Comparison of ENCODE assay signal across 25 cellular contexts in the genomic region with DNA sequence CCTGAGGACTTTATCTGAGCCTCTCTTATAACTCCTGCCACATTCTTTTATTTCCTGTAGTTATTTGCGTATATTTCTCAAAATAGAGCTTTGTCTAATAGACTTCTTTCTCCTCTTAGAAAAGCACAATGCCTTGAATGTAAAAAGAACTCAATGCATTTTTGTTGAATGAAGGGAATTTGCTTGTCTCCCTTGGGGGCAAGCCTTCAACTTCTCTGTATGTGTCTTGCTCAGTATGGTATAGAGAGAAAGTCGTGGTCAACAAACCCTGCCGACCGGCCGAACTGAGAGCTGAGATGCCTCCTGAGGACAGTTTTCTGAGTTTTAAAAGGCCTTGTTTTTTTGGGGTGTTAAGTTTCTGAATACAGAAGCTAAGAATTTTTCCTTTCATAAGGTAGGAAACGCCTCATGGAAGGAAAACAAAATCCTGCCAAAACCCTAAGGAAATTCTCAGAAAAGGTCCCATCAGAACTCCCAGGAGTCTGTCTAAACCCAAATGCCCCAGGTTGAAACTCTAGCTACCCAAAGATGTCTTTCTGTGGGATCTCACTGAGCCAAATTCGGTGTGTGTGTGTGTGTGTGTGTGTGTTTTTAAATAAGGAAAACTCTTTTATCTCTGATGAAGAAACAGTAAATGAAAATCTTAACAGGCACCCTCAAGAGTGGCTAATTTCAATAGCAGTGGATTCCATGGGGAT.
DNase-seq lines count a peak whose midpoint lies in the region; ATAC-seq and TF ChIP-seq lines count a peak whose summit lies in the region.
"Had no signal": no experiment of that assay in that cellular context is flagged by ENCODE, and none has a peak within 500 bp of the region (broad histone marks: within the 10 kb centered on the region; RNA-seq: fewer than 3 reads in every experiment).

No MANE protein-coding gene starts in this region.

- H3K9me3 ChIP-seq in HAP-1 (no peaks in the 10 kb centered on the region), lung (ENCODE audit: control insufficient read depth in 2 of 2, insufficient read depth in 1 of 2, low read length in 1 of 2) (no peaks in the 10 kb centered on the region), subcutaneous abdominal adipose tissue (ENCODE audit: control insufficient read depth in 5 of 5, low read length in 5 of 5) (no peaks in the 10 kb centered on the region), testis (no peaks in the 10 kb centered on the region)
- H3K9me3 ChIP-seq: ovary, sigmoid colon, SJCRH30 had no signal

- ATAC-seq in lung (ENCODE audit: insufficient read depth, low FRiP score) (no peak), GM18873 (IDR thresholded peaks at IDR 0.05; ENCODE audit: low FRiP score, unreplicated experiment) (no peak), HG02870 (IDR thresholded peaks at IDR 0.05; ENCODE audit: unreplicated experiment) (no peak)
- ATAC-seq: activated T-helper 17 cell treated with anti-CD3 and anti-CD28 coated beads, Interleukin-2, amount 50 U/mL, for 72 hours; Panc1 had no signal

- WGBS in lung, 2 donors: 81 to 82% methylated on average over 7 of the region's 7 CpGs
- 81 to 85% methylated on average over 7 of the region's 7 CpGs for WGBS in testis, 2 donors

- H3K4me1 ChIP-seq in HAP-1: peaks cover 19% of the 10 kb centered on the region
- H3K4me1 ChIP-seq in lung (ENCODE audit: control insufficient read depth in 2 of 2, insufficient read depth in 2 of 2, low read length in 2 of 2): peaks cover 0 to 5% of the 10 kb centered on the region in 2 donors
- H3K4me1 ChIP-seq in subcutaneous abdominal adipose tissue (ENCODE audit: control insufficient read depth in 5 of 5, insufficient read depth in 5 of 5, low read length in 5 of 5): peaks cover 0 to 35% (median 0%) of the 10 kb centered on the region in 5 donors
- H3K4me1 ChIP-seq in testis: no peaks in the 10 kb centered on the region
- H3K4me1 ChIP-seq: sigmoid colon had no signal

- TF ChIP-seq POLR2A in testis (IDR thresholded peaks at IDR 0.05): no peak

- no peaks in the 10 kb centered on the region for H3K36me3 ChIP-seq in HAP-1 (replicated peaks)
- no peaks in the 10 kb centered on the region for H3K36me3 ChIP-seq in lung (ENCODE audit: control insufficient read depth in 2 of 2, insufficient read depth in 2 of 2, low read length in 2 of 2)
- no peaks in the 10 kb centered on the region for H3K36me3 ChIP-seq in subcutaneous abdominal adipose tissue (ENCODE audit: control insufficient read depth in 5 of 5, insufficient read depth in 5 of 5, low read length in 5 of 5)
- no peaks in the 10 kb centered on the region for H3K36me3 ChIP-seq in testis (ENCODE audit: low read depth, missing control alignments)
- H3K36me3 ChIP-seq: ovary, sigmoid colon, SJCRH30 had no signal

- H3K27ac ChIP-seq in lung (ENCODE audit: low read depth in 1 of 2, low read length in 1 of 2) (peak overlapping the region; percentile 58 to 78), subcutaneous abdominal adipose tissue (ENCODE audit: low read depth, low read length) (peak overlapping the region; percentile 60), testis (peak overlapping the region in 1 of 2 donors; percentile 2)
- H3K27ac ChIP-seq: hepatocyte, ovary, SJCRH30, VCaP had no signal

- in situ Hi-C loops in HAP-1 (cut with MboI; ENCODE audit: low sequenced_read_pairs): no loop called here

- intact Hi-C loops in testis (cut with DNase I; ENCODE audit: low total_unique reads): no loop called here

- TF ChIP-seq CTCF in cardiac fibroblast (IDR thresholded peaks at IDR 0.05; ENCODE audit: low read depth, low read length) (no peak), lung (IDR thresholded peaks at IDR 0.05; ENCODE audit: control extremely low read depth, extremely low read depth) (no peak), testis (IDR thresholded peaks at IDR 0.05) (no peak)

- DNase-seq in HAP-1 (ENCODE audit: low spot score in 2 of 2) (peak; percentile 62 to 83), cardiac fibroblast (ENCODE audit: low read depth in 2 of 2) (peak; percentile 43 to 57), lung (ENCODE audit: low spot score) (no peak), testis (no peak), KG1 (lab: John Stamatoyannopoulos, UW) (no peak)
- DNase-seq: activated CD4-positive, alpha-beta T cell treated with anti-CD3 and anti-CD28 coated beads, Interleukin-2, amount 10 ng/mL, durations not matched to agents 7 days and 5 days; CD4-positive, CD25-positive, alpha-beta regulatory T cell; DMS 273 treated with DMSO at 0.1 percent for 48 hours; GDM1; HCEC 1CT; naive B cell; NCI-H2107; NCI-H446 treated with DMSO at 0.1 percent for 48 hours; ovary; sigmoid colon; SJCRH30; substantia nigra; T-helper 2 cell had no signal

- H3K4me3 ChIP-seq in HAP-1: no peak overlapping the region
- no peak overlapping the region for H3K4me3 ChIP-seq in cardiac fibroblast (replicated peaks in 1 of 2; ENCODE audit: low read depth in 2 of 2, low read length in 2 of 2)
- no peak overlapping the region for H3K4me3 ChIP-seq in lung
- H3K4me3 ChIP-seq in subcutaneous abdominal adipose tissue (ENCODE audit: low read depth in 1 of 5, low read length in 5 of 5): no peak overlapping the region
- H3K4me3 ChIP-seq in testis: no peak overlapping the region
- H3K4me3 ChIP-seq: hepatocyte, ovary, sigmoid colon, SJCRH30 had no signal

- H3K27me3 ChIP-seq in HAP-1 (ENCODE audit: low read depth): no peaks in the 10 kb centered on the region
- no peaks in the 10 kb centered on the region for H3K27me3 ChIP-seq in lung (ENCODE audit: control insufficient read depth, insufficient read depth)
- H3K27me3 ChIP-seq in subcutaneous abdominal adipose tissue (ENCODE audit: control insufficient read depth in 5 of 5, insufficient read depth in 4 of 5, low read length in 5 of 5): peaks cover 0 to 4% (median 0%) of the 10 kb centered on the region in 5 donors
- H3K27me3 ChIP-seq in testis: no peaks in the 10 kb centered on the region
- H3K27me3 ChIP-seq: hepatocyte, ovary, sigmoid colon, SJCRH30 had no signal

- H3K9ac ChIP-seq in subcutaneous abdominal adipose tissue (ENCODE audit: low read length in 5 of 5): no peak overlapping the region

Comparison
In these comparisons a context has a peak if more than half of its experiments do, and no peak if none do; other contexts are left out.
1. DNase-seq: peak in HAP-1 (2 of 2) and cardiac fibroblast (2 of 2); none in lung (single experiment), testis (single experiment) and KG1 (single experiment).